Comparison of ENCODE assay signal across 1 cellular context in genomic region chr19:47730521-47730889, GRCh38.
TF ChIP-seq lines count a peak whose summit lies in the region.

No MANE protein-coding gene starts in this region.

TF ChIP-seq in H1, 55 proteins besides CTCF, POLR2A, EP300 and RAD21:
- TF ChIP-seq HDAC2 (IDR thresholded peaks at IDR 0.05; ENCODE audit: borderline replicate concordance in 1 of 2, low read depth in 2 of 2, low read length in 2 of 2) (0 out of 4 replicates have a peak, but pooled peaks of 1 of the 2 experiments have one; percentile 7), YY1 (IDR thresholded peaks at IDR 0.05; ENCODE audit: low read depth, low read length) (no peak)
